ENCODE assay signal across 32 cellular contexts in the genomic region with DNA sequence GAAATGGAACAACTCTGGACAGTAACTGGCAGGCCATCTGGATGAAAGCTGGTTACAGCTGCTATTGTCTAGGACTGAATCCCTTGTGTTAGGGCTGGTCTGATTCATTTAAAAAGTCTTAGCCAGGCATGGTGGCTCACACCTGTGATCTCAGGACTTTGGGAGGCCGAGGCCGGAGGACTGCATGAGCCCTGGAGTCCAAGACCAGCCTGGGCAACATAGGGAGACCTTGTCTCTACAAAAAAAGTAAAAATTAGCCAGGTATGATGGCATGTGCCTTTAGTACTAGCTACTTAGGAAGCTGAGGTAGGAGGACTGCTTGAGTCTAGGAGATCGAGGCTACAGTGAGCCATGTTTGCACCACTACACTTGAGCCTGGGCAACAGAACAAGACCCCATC.
"Had no signal": no experiment of that assay in that cellular context is flagged by ENCODE, and none has a peak within 500 bp of the region (broad histone marks: within the 10 kb centered on the region; RNA-seq: fewer than 3 reads in every experiment).

No MANE protein-coding gene starts in this region.

- H3K4me3 ChIP-seq: body of pancreas, breast epithelium had no signal

- H3K36me3 ChIP-seq: brain microvascular endothelial cell, breast epithelium had no signal

- H3K27ac ChIP-seq: body of pancreas, brain microvascular endothelial cell, breast epithelium, VCaP had no signal

- H3K4me1 ChIP-seq: body of pancreas, breast epithelium had no signal

- H3K27me3 ChIP-seq: body of pancreas, brain microvascular endothelial cell, breast epithelium had no signal

- H3K9me3 ChIP-seq: body of pancreas, breast epithelium had no signal

- FAIRE-seq: astrocyte, colon, TTC549 had no signal

- ATAC-seq: activated CD4-positive, alpha-beta T cell treated with anti-CD3 and anti-CD28 coated beads for 36 hours; activated CD8-positive, alpha-beta T cell treated with anti-CD3 and anti-CD28 coated beads for 36 hours; activated naive CD8-positive, alpha-beta T cell treated with anti-CD3 and anti-CD28 coated beads, Interleukin-2, amount 50 U/mL, for 24 hours; activated T-cell treated with anti-CD3 and anti-CD28 coated beads, Interleukin-2, amount 50 U/mL, for 4 hours; activated T-cell treated with anti-CD3 and anti-CD28 coated beads, Interleukin-2, amount 50 U/mL, for 72 hours; activated T-helper 17 cell treated with anti-CD3 and anti-CD28 coated beads, Interleukin-2, amount 50 U/mL, for 72 hours; body of pancreas had no signal

- DNase-seq: activated B cell treated with CpG ODN at 0.5 μM for 24 hours; activated CD4-positive, alpha-beta memory T cell treated with anti-CD3 and anti-CD28 coated beads for 36 hours; activated CD4-positive, alpha-beta T cell treated with anti-CD3 and anti-CD28 coated beads for 36 hours; activated CD4-positive, alpha-beta T cell treated with anti-CD3 and anti-CD28 coated beads for 48 hours; activated CD4-positive, alpha-beta T cell treated with anti-CD3 and anti-CD28 coated beads, Interleukin-2, amount 50 U/mL, for 1 hour; activated CD4-positive, alpha-beta T cell treated with anti-CD3 and anti-CD28 coated beads, Interleukin-2, amount 50 U/mL, for 4 hours; activated CD4-positive, CD25-positive, alpha-beta regulatory T cell treated with anti-CD3 and anti-CD28 coated beads, Interleukin-2, amount 50 U/mL, for 72 hours; activated CD8-positive, alpha-beta memory T cell treated with anti-CD3 and anti-CD28 coated beads, Interleukin-2, amount 50 U/mL, for 4 hours; activated CD8-positive, alpha-beta T cell treated with anti-CD3 and anti-CD28 coated beads for 36 hours; activated effector memory CD4-positive, alpha-beta T cell treated with anti-CD3 and anti-CD28 coated beads, Interleukin-2, amount 50 U/mL, for 16 hours; activated naive CD4-positive, alpha-beta T cell treated with anti-CD3 and anti-CD28 coated beads, Interleukin-2, amount 10 ng/mL, durations not matched to agents 7 days and 5 days; activated naive CD4-positive, alpha-beta T cell treated with Interleukin-2 at 50 U/mL for 16 hours; activated naive CD8-positive, alpha-beta T cell treated with anti-CD3 and anti-CD28 coated beads, Interleukin-2, amount 10 ng/mL, durations not matched to agents 7 days and 5 days; activated naive CD8-positive, alpha-beta T cell treated with anti-CD3 and anti-CD28 coated beads, Interleukin-2, amount 50 U/mL, for 24 hours; activated T-cell treated with anti-CD3 and anti-CD28 coated beads for 4 hours; activated T-cell treated with anti-CD3 and anti-CD28 coated beads, Interleukin-2, amount 50 U/mL, for 1 hour; activated T-cell treated with anti-CD3 and anti-CD28 coated beads, Interleukin-2, amount 50 U/mL, for 4 hours; activated T-cell treated with anti-CD3 and anti-CD28 coated beads, Interleukin-2, amount 50 U/mL, for 72 hours; amygdala; aorta; body of pancreas; brain microvascular endothelial cell; central memory CD4-positive, alpha-beta T cell; T-helper 1 cell; T-helper 2 cell; T-helper 9 cell had no signal
